ENCODE assay signal across 8 cellular contexts in genomic region chr4:106315968-106316772, GRCh38. TPM values are rescaled to one million over a fixed set of nuclear protein-coding genes. Genes with fewer than 3 reads are reported as not detected.
DNase-seq lines count a peak whose midpoint lies in the region; ATAC-seq and TF ChIP-seq lines count a peak whose summit lies in the region.

TSS of gene AIMP1 (plus strand) at chr4:106316550. CDS start at chr4:106325010, 8,460 bp downstream.
TSS of gene TBCK (minus strand) at chr4:106316209. CDS start at chr4:106308960, 7,249 bp downstream.

- peak; percentile 86 for ATAC-seq in HG03175 (IDR thresholded peaks at IDR 0.05; ENCODE audit: unreplicated experiment)
- peak; percentile 94 for ATAC-seq in WTC11

- CTCF ChIA-PET in WTC11 (lab: Charles Lee), result interaction anchor here (1.2 kb wide), 1 partner anchor 12 kb away, joined by 6 read pairs; no protein-coding TSS in a partner anchor

- in situ Hi-C loops in GM18951 (cut with MboI; ENCODE audit: low sequenced_read_pairs, unreplicated experiment), result no loop called here

- no peaks in the 10 kb centered on the region for H3K27me3 Mint-ChIP-seq in WTC11 (ENCODE audit: low read depth)
- peaks cover 0 to 3% (median 2%) of the 10 kb centered on the region in 3 donors for H3K27me3 Mint-ChIP-seq in immature natural killer cell (ENCODE audit: low read depth in 3 of 3)

- no peak for TF ChIP-seq CTCF in WTC11 (IDR thresholded peaks at IDR 0.05)

- POLR2A ChIA-PET in WTC11 (lab: Charles Lee), result interaction anchor here (0.6 to 1.1 kb wide), 5 partner anchors 15 to 167 kb away, joined by 3 to 5 read pairs (median 3); no protein-coding TSS in a partner anchor

- H3K9me3 Mint-ChIP-seq in WTC11, result peaks cover 20% of the 10 kb centered on the region
- no peaks in the 10 kb centered on the region for H3K9me3 Mint-ChIP-seq in immature natural killer cell

- H3K4me1 Mint-ChIP-seq in WTC11 (peaks cover 6% of the 10 kb centered on the region), immature natural killer cell (peaks cover 13 to 14% of the 10 kb centered on the region in 2 donors)

- peaks cover 17% of the 10 kb centered on the region for H3K36me3 Mint-ChIP-seq in WTC11
- H3K36me3 Mint-ChIP-seq in immature natural killer cell, result peaks cover 5 to 7% (median 6%) of the 10 kb centered on the region in 3 donors

- TF ChIP-seq POLR2A in GM18951 (IDR thresholded peaks at IDR 0.05; ENCODE audit: extremely low read depth, insufficient read depth, insufficient read length), result peak; percentile 81

- DNase-seq in AG08396 (ENCODE audit: low spot score) (peak; percentile 82), NCI-H2227 treated with DMSO at 0.1 percent for 48 hours (lab: John Stamatoyannopoulos, UW) (peak; percentile 85), WTC11 (ENCODE audit: low spot score) (peak; percentile 81), immature natural killer cell (peak; percentile 91 to 93 (median 93)), smooth muscle cell of the brain vasculature (ENCODE audit: low read depth, low spot score) (peak; percentile 82)
- DNase-seq in central memory CD4-positive, alpha-beta T cell, result peak; percentile 88

- H3K27ac Mint-ChIP-seq in WTC11 (peak within 1 kb of the TSS; percentile 26; the same call in 1 of the 2 replicates), immature natural killer cell (no peak within 1 kb of the TSS)

- H3K4me3 Mint-ChIP-seq in WTC11 (no peak within 1 kb of the TSS), immature natural killer cell (no peak within 1 kb of the TSS)

TF ChIP-seq in WTC11, 78 proteins besides CTCF, POLR2A, EP300 and RAD21 (continues in another document):
- no peak for TF ChIP-seq ZNF423 (CRISPR knock-in tag; IDR thresholded peaks at IDR 0.05)
- no peak for TF ChIP-seq ZNF317 (CRISPR knock-in tag; IDR thresholded peaks at IDR 0.05; ENCODE audit: borderline replicate concordance, low read depth)
- 0 out of 2 replicates have a peak, but pooled peaks have one; percentile 46 for TF ChIP-seq HMGXB4 (CRISPR knock-in tag; IDR thresholded peaks at IDR 0.05)
- no peak for TF ChIP-seq ETV6 (CRISPR knock-in tag; IDR thresholded peaks at IDR 0.05)
- TF ChIP-seq NFATC4 (CRISPR knock-in tag; IDR thresholded peaks at IDR 0.05), result no peak
- TF ChIP-seq, protein P1, sequence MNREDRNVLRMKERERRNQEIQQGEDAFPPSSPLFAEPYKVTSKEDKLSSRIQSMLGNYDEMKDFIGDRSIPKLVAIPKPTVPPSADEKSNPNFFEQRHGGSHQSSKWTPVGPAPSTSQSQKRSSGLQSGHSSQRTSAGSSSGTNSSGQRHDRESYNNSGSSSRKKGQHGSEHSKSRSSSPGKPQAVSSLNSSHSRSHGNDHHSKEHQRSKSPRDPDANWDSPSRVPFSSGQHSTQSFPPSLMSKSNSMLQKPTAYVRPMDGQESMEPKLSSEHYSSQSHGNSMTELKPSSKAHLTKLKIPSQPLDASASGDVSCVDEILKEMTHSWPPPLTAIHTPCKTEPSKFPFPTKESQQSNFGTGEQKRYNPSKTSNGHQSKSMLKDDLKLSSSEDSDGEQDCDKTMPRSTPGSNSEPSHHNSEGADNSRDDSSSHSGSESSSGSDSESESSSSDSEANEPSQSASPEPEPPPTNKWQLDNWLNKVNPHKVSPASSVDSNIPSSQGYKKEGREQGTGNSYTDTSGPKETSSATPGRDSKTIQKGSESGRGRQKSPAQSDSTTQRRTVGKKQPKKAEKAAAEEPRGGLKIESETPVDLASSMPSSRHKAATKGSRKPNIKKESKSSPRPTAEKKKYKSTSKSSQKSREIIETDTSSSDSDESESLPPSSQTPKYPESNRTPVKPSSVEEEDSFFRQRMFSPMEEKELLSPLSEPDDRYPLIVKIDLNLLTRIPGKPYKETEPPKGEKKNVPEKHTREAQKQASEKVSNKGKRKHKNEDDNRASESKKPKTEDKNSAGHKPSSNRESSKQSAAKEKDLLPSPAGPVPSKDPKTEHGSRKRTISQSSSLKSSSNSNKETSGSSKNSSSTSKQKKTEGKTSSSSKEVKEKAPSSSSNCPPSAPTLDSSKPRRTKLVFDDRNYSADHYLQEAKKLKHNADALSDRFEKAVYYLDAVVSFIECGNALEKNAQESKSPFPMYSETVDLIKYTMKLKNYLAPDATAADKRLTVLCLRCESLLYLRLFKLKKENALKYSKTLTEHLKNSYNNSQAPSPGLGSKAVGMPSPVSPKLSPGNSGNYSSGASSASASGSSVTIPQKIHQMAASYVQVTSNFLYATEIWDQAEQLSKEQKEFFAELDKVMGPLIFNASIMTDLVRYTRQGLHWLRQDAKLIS (CRISPR knock-in tag; IDR thresholded peaks at IDR 0.05; ENCODE audit: borderline replicate concordance), result no peak
- no peak for TF ChIP-seq ZNF671 (CRISPR knock-in tag; IDR thresholded peaks at IDR 0.05)
- TF ChIP-seq FOXP4 (CRISPR knock-in tag; IDR thresholded peaks at IDR 0.05), result no peak
- TF ChIP-seq FOXP1 (CRISPR knock-in tag; IDR thresholded peaks at IDR 0.05; ENCODE audit: borderline replicate concordance), result 0 out of 2 replicates have a peak, but pooled peaks have one; percentile 43
- TF ChIP-seq ARID4B (CRISPR knock-in tag; IDR thresholded peaks at IDR 0.05; ENCODE audit: borderline replicate concordance), result no peak

RNA-seq across cellular contexts. Expression of gene AIMP1, which starts in this region (rescaled TPM):
- total RNA-seq in WTC11 (2021), result 51.2 to 53.3 TPM (median 52.5 TPM) in 3 replicates
- 10 to 100 TPM; 38.2 to 68.9 (median 46.3) TPM for polyA plus RNA-seq in immature natural killer cell

RNA-seq across cellular contexts. Expression of gene TBCK, which starts in this region (rescaled TPM):
- 26.3 to 30.5 TPM (median 28.6 TPM) in 3 replicates for total RNA-seq in WTC11 (2021)
- 10 to 100 TPM in 2 of 3 donors, 1 to 10 TPM in 1; 7.2 to 19.5 (median 13.8) TPM for polyA plus RNA-seq in immature natural killer cell

Comparison
In these comparisons a context has a peak if more than half of its experiments do, and no peak if none do; other contexts are left out.
1. Peak in every context shown above with its lines: DNase-seq and ATAC-seq.